Comparison of ENCODE assay signal across 1 cellular context in the genomic region with DNA sequence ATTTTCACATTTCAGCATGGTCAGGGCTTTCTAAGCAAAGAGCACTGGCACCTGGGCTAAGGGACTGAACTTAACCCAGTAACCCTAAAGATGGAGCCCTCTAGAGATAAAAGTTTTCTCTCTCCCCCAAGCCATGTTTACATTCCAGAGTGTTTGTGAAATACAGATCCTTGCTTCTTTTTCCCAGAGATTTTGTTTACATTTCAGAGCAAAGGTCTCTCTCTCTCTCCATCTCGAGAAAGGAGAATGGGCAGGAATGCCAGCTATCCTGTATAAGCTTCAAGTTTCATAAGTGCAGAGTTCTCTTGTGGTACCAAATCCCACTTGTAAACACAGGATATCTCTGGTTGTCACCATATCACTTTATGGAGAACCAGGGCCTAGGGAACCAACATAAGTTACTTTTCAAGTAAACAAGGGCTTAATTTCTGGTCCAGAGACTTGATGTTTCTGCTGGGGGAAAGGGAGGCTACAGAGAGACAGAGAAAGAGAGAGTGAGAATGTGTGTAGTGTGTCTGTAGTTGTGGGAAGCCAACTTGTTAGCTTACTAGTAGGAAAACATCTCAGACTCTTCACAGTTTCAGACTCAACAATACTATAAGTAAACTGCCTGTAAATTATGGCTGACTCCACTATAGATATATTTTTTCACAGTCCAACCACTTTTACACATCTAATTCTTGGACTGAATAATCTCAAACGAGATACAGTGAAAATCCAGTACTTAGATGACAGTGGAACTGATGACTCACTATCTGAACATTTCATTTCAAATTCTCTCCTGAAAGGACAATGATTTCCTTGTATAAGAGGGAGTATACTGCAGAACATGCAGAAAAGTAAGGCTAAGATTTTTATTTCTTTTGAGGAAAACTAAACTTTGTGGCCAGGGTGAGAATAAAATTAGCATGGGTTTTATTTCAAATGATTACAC.
TF ChIP-seq lines count a peak whose summit lies in the region.

No MANE protein-coding gene starts in this region.

TF ChIP-seq in HepG2, 621 proteins besides CTCF, POLR2A, EP300 and RAD21 (continued from another document and continues in another):
- TF ChIP-seq, protein P1, sequence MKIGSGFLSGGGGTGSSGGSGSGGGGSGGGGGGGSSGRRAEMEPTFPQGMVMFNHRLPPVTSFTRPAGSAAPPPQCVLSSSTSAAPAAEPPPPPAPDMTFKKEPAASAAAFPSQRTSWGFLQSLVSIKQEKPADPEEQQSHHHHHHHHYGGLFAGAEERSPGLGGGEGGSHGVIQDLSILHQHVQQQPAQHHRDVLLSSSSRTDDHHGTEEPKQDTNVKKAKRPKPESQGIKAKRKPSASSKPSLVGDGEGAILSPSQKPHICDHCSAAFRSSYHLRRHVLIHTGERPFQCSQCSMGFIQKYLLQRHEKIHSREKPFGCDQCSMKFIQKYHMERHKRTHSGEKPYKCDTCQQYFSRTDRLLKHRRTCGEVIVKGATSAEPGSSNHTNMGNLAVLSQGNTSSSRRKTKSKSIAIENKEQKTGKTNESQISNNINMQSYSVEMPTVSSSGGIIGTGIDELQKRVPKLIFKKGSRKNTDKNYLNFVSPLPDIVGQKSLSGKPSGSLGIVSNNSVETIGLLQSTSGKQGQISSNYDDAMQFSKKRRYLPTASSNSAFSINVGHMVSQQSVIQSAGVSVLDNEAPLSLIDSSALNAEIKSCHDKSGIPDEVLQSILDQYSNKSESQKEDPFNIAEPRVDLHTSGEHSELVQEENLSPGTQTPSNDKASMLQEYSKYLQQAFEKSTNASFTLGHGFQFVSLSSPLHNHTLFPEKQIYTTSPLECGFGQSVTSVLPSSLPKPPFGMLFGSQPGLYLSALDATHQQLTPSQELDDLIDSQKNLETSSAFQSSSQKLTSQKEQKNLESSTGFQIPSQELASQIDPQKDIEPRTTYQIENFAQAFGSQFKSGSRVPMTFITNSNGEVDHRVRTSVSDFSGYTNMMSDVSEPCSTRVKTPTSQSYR (CRISPR knock-in tag; IDR thresholded peaks at IDR 0.05; ENCODE audit: borderline replicate concordance), result no peak
- TF ChIP-seq ZNF33A (CRISPR knock-in tag; IDR thresholded peaks at IDR 0.05; ENCODE audit: borderline replicate concordance) (no peak), SMAD9 (CRISPR knock-in tag; IDR thresholded peaks at IDR 0.05) (no peak), KDM5A (IDR thresholded peaks at IDR 0.05; ENCODE audit: borderline replicate concordance, low read length) (no peak), ISL2 (CRISPR knock-in tag; IDR thresholded peaks at IDR 0.05) (peak; percentile 79; the same call in 1 of the 2 replicates), MYC (CRISPR knock-in tag; IDR thresholded peaks at IDR 0.05; ENCODE audit: borderline replicate concordance) (no peak), SNRNP70 (IDR thresholded peaks at IDR 0.05; ENCODE audit: low read depth, low read length) (no peak), ZNF766 (CRISPR knock-in tag; IDR thresholded peaks at IDR 0.05; ENCODE audit: borderline replicate concordance) (no peak), KDM6A (CRISPR knock-in tag; IDR thresholded peaks at IDR 0.05; ENCODE audit: low read depth) (peak; percentile 48; the same call in 1 of the 2 replicates), ZNF10 (CRISPR knock-in tag; IDR thresholded peaks at IDR 0.05; ENCODE audit: borderline replicate concordance, low read depth) (no peak), ZNF678 (CRISPR knock-in tag; IDR thresholded peaks at IDR 0.05) (no peak), HOXA9 (CRISPR knock-in tag; IDR thresholded peaks at IDR 0.05; ENCODE audit: borderline replicate concordance) (no peak), HNF4G (IDR thresholded peaks at IDR 0.05; ENCODE audit: borderline replicate concordance, low read depth, low read length) (peak; percentile 85; the same call in 1 of the 2 replicates), HNF4G (CRISPR knock-in tag; IDR thresholded peaks at IDR 0.05; ENCODE audit: borderline replicate concordance, low read depth) (peak; percentile 79; the same call in 1 of the 2 replicates), ZNF367 (CRISPR knock-in tag; IDR thresholded peaks at IDR 0.05; ENCODE audit: borderline replicate concordance) (no peak), TBX2 (CRISPR knock-in tag; IDR thresholded peaks at IDR 0.05; ENCODE audit: borderline replicate concordance) (peak; percentile 44; the same call in 1 of the 2 replicates), MYNN (CRISPR knock-in tag; IDR thresholded peaks at IDR 0.05; ENCODE audit: low read depth) (no peak), PAWR (CRISPR knock-in tag; IDR thresholded peaks at IDR 0.05; ENCODE audit: borderline replicate concordance) (no peak), CEBPG (CRISPR knock-in tag; IDR thresholded peaks at IDR 0.05) (peak; percentile 70), ATAD3A (CRISPR knock-in tag; IDR thresholded peaks at IDR 0.05) (no peak), SMARCC2 (IDR thresholded peaks at IDR 0.05) (no peak), MAFK (conservative IDR thresholded peaks at IDR 0.05 in 1 of 2, IDR thresholded peaks at IDR 0.05 in 1 of 2; ENCODE audit: low read length in 2 of 2) (no peak), ZIK1 (CRISPR knock-in tag; IDR thresholded peaks at IDR 0.05; ENCODE audit: borderline replicate concordance, low read depth) (no peak), TRIM24 (CRISPR knock-in tag; IDR thresholded peaks at IDR 0.05) (no peak), PHF21A (CRISPR knock-in tag; IDR thresholded peaks at IDR 0.05) (peak; percentile 88), GATA4 (IDR thresholded peaks at IDR 0.05; ENCODE audit: borderline replicate concordance, low read depth) (no peak), ELF3 (CRISPR knock-in tag; IDR thresholded peaks at IDR 0.05) (0 out of 2 replicates have a peak, but pooled peaks have one; percentile 27), TOE1 (CRISPR knock-in tag; IDR thresholded peaks at IDR 0.05) (no peak), SAP130 (CRISPR knock-in tag; IDR thresholded peaks at IDR 0.05; ENCODE audit: low read depth) (peak; percentile 45; the same call in 1 of the 2 replicates), CBX1 (IDR thresholded peaks at IDR 0.05; ENCODE audit: low read depth) (no peak)
- TF ChIP-seq, protein P2, sequence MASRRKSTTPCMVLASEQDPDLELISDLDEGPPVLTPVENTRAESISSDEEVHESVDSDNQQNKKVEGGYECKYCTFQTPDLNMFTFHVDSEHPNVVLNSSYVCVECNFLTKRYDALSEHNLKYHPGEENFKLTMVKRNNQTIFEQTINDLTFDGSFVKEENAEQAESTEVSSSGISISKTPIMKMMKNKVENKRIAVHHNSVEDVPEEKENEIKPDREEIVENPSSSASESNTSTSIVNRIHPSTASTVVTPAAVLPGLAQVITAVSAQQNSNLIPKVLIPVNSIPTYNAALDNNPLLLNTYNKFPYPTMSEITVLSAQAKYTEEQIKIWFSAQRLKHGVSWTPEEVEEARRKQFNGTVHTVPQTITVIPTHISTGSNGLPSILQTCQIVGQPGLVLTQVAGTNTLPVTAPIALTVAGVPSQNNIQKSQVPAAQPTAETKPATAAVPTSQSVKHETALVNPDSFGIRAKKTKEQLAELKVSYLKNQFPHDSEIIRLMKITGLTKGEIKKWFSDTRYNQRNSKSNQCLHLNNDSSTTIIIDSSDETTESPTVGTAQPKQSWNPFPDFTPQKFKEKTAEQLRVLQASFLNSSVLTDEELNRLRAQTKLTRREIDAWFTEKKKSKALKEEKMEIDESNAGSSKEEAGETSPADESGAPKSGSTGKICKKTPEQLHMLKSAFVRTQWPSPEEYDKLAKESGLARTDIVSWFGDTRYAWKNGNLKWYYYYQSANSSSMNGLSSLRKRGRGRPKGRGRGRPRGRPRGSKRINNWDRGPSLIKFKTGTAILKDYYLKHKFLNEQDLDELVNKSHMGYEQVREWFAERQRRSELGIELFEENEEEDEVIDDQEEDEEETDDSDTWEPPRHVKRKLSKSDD (CRISPR knock-in tag; IDR thresholded peaks at IDR 0.05; ENCODE audit: low read depth), result no peak
- TF ChIP-seq, protein P3, sequence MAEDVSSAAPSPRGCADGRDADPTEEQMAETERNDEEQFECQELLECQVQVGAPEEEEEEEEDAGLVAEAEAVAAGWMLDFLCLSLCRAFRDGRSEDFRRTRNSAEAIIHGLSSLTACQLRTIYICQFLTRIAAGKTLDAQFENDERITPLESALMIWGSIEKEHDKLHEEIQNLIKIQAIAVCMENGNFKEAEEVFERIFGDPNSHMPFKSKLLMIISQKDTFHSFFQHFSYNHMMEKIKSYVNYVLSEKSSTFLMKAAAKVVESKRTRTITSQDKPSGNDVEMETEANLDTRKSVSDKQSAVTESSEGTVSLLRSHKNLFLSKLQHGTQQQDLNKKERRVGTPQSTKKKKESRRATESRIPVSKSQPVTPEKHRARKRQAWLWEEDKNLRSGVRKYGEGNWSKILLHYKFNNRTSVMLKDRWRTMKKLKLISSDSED (CRISPR knock-in tag; IDR thresholded peaks at IDR 0.05), result no peak
- TF ChIP-seq, protein P4, sequence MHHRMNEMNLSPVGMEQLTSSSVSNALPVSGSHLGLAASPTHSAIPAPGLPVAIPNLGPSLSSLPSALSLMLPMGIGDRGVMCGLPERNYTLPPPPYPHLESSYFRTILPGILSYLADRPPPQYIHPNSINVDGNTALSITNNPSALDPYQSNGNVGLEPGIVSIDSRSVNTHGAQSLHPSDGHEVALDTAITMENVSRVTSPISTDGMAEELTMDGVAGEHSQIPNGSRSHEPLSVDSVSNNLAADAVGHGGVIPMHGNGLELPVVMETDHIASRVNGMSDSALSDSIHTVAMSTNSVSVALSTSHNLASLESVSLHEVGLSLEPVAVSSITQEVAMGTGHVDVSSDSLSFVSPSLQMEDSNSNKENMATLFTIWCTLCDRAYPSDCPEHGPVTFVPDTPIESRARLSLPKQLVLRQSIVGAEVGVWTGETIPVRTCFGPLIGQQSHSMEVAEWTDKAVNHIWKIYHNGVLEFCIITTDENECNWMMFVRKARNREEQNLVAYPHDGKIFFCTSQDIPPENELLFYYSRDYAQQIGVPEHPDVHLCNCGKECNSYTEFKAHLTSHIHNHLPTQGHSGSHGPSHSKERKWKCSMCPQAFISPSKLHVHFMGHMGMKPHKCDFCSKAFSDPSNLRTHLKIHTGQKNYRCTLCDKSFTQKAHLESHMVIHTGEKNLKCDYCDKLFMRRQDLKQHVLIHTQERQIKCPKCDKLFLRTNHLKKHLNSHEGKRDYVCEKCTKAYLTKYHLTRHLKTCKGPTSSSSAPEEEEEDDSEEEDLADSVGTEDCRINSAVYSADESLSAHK (CRISPR knock-in tag; IDR thresholded peaks at IDR 0.05; ENCODE audit: borderline replicate concordance), result no peak
- TF ChIP-seq, protein P5, sequence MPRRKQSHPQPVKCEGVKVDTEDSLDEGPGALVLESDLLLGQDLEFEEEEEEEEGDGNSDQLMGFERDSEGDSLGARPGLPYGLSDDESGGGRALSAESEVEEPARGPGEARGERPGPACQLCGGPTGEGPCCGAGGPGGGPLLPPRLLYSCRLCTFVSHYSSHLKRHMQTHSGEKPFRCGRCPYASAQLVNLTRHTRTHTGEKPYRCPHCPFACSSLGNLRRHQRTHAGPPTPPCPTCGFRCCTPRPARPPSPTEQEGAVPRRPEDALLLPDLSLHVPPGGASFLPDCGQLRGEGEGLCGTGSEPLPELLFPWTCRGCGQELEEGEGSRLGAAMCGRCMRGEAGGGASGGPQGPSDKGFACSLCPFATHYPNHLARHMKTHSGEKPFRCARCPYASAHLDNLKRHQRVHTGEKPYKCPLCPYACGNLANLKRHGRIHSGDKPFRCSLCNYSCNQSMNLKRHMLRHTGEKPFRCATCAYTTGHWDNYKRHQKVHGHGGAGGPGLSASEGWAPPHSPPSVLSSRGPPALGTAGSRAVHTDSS (CRISPR knock-in tag; conservative IDR thresholded peaks at IDR 0.05), result no peak
- TF ChIP-seq, protein P6, sequence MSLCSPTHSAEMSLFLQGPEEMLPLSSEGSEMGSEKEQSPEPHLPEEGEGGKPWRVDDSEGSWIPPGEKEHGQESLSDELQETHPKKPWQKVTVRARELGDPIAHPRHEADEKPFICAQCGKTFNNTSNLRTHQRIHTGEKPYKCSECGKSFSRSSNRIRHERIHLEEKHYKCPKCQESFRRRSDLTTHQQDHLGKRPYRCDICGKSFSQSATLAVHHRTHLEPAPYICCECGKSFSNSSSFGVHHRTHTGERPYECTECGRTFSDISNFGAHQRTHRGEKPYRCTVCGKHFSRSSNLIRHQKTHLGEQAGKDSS (CRISPR knock-in tag; IDR thresholded peaks at IDR 0.05; ENCODE audit: borderline replicate concordance, low read depth), result no peak
- TF ChIP-seq, protein P7, sequence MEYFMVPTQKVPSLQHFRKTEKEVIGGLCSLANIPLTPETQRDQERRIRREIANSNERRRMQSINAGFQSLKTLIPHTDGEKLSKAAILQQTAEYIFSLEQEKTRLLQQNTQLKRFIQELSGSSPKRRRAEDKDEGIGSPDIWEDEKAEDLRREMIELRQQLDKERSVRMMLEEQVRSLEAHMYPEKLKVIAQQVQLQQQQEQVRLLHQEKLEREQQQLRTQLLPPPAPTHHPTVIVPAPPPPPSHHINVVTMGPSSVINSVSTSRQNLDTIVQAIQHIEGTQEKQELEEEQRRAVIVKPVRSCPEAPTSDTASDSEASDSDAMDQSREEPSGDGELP (IDR thresholded peaks at IDR 0.05; ENCODE audit: borderline replicate concordance, low read depth), result no peak
- TF ChIP-seq, protein P8, sequence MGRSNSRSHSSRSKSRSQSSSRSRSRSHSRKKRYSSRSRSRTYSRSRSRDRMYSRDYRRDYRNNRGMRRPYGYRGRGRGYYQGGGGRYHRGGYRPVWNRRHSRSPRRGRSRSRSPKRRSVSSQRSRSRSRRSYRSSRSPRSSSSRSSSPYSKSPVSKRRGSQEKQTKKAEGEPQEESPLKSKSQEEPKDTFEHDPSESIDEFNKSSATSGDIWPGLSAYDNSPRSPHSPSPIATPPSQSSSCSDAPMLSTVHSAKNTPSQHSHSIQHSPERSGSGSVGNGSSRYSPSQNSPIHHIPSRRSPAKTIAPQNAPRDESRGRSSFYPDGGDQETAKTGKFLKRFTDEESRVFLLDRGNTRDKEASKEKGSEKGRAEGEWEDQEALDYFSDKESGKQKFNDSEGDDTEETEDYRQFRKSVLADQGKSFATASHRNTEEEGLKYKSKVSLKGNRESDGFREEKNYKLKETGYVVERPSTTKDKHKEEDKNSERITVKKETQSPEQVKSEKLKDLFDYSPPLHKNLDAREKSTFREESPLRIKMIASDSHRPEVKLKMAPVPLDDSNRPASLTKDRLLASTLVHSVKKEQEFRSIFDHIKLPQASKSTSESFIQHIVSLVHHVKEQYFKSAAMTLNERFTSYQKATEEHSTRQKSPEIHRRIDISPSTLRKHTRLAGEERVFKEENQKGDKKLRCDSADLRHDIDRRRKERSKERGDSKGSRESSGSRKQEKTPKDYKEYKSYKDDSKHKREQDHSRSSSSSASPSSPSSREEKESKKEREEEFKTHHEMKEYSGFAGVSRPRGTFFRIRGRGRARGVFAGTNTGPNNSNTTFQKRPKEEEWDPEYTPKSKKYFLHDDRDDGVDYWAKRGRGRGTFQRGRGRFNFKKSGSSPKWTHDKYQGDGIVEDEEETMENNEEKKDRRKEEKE (IDR thresholded peaks at IDR 0.05), result no peak
- TF ChIP-seq, protein P9, sequence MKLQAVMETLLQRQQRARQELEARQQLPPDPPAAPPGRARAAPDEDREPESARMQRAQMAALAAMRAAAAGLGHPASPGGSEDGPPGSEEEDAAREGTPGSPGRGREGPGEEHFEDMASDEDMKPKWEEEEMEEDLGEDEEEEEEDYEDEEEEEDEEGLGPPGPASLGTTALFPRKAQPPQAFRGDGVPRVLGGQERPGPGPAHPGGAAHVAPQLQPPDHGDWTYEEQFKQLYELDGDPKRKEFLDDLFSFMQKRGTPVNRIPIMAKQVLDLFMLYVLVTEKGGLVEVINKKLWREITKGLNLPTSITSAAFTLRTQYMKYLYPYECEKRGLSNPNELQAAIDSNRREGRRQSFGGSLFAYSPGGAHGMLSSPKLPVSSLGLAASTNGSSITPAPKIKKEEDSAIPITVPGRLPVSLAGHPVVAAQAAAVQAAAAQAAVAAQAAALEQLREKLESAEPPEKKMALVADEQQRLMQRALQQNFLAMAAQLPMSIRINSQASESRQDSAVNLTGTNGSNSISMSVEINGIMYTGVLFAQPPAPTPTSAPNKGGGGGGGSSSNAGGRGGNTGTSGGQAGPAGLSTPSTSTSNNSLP (IDR thresholded peaks at IDR 0.05; ENCODE audit: low read depth, low read length), result no peak
